13 cellular contexts compared by ENCODE assay signal in the genomic region with DNA sequence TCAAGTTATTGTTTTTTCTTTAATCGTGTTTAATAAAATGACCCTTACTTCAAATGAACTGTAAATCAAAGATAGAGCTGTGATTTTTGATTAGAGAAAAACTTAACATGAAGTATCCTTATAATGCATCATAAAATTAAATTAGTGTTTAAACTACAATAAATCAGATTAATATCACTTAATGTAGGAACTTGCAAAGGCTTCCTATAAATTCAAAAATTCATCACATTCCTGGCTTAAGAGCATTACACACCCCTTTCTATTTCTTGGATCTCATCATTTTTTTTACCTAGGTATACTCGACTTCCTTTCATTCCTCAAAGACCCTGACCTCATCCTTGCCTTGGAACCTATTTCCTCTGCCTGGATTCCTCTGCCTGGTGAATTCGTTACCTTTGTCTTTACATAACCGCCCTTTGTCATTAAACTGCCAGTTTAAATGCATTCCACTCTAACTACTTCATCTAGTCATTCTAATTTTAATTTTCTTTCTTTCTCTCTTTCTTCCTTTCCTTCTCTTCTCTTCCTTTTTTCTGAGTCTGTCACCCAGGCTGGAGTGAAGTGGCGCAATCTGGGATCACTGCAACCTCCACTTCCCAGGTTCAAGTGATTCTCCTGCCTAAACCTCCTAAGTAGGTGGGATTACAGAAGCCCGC.
"Had no signal": no experiment of that assay in that cellular context is flagged by ENCODE, and none has a peak within 500 bp of the region (broad histone marks: within the 10 kb centered on the region; RNA-seq: fewer than 3 reads in every experiment).

No MANE protein-coding gene starts in this region.

- H3K4me1 ChIP-seq: prostate gland, right atrium auricular region, stomach, testis had no signal

- DNase-seq: activated CD4-positive, alpha-beta T cell treated with anti-CD3 and anti-CD28 coated beads, Interleukin-2, amount 10 ng/mL, durations not matched to agents 7 days and 5 days; activated CD8-positive, alpha-beta T cell treated with anti-CD3 and anti-CD28 coated beads, Interleukin-2, amount 10 ng/mL, durations not matched to agents 7 days and 5 days; activated naive CD4-positive, alpha-beta T cell treated with anti-CD3 and anti-CD28 coated beads for 36 hours; activated T-cell treated with anti-CD3 and anti-CD28 coated beads, Interleukin-2, amount 50 U/mL, for 24 hours; caudate nucleus; head of caudate nucleus; stimulated activated CD4-positive, alpha-beta T cell treated with anti-CD3 and anti-CD28 coated beads, Interleukin-2, amount 100 ng/mL, for 24 hours; stomach; T-helper 1 cell; testis had no signal

- H3K27me3 ChIP-seq: right atrium auricular region, stomach, testis had no signal

- H3K9me3 ChIP-seq: prostate gland, right atrium auricular region, stomach, testis had no signal

- H3K4me3 ChIP-seq: lung, prostate gland, right atrium auricular region, stomach, testis had no signal

- H3K27ac ChIP-seq: prostate gland, right atrium auricular region, stomach, testis had no signal

- H3K36me3 ChIP-seq: prostate gland, right atrium auricular region, stomach had no signal
